In genomic region chr19:58157045-58157728, GRCh38 we compare ENCODE assay signal across 24 cellular contexts. TPM values are rescaled to one million over a fixed set of nuclear protein-coding genes. Genes with fewer than 3 reads are reported as not detected.
"Had no signal": no experiment of that assay in that cellular context is flagged by ENCODE, and none has a peak within 500 bp of the region (broad histone marks: within the 10 kb centered on the region; RNA-seq: fewer than 3 reads in every experiment).

No MANE protein-coding gene starts in this region.

- H3K9me3 ChIP-seq: SK-N-SH had no signal

- H3K4me2 ChIP-seq: SK-N-SH had no signal

- H3K27ac ChIP-seq: RWPE1 had no signal

- DNase-seq: KBM-7; MV-4-11; NCI-H1048; NCI-H1105; NCI-H1436 treated with DMSO at 0.1 percent for 48 hours; NCI-H1694; NCI-H187 treated with DMSO at 0.1 percent for 48 hours; NCI-H2029 treated with DMSO at 0.1 percent for 48 hours; NCI-H2171 treated with DMSO at 0.1 percent for 48 hours; NCI-H345; NCI-H446 treated with DMSO at 0.1 percent for 48 hours; NCI-H510A treated with DMSO at 0.1 percent for 48 hours; NCI-H526; NCI-H748 treated with DMSO at 0.1 percent for 48 hours; NK-92 treated with Interleukin-12 subunit alpha and Interleukin-12 subunit beta, amount 100 ng/mL, for 24 hours; PC-3; SHP77; SK-N-SH; SW 1271 had no signal

- ATAC-seq: Panc1, PC-3 had no signal

- H3K9ac ChIP-seq: SK-N-SH had no signal

RNA-seq across cellular contexts. Expression of gene ZSCAN18, which starts 59.2 kb away (rescaled TPM):
- total RNA-seq: HT-29, MCF 10A, OCI-LY7 had no signal
